ENCODE assay signal across 21 cellular contexts in the genomic region with DNA sequence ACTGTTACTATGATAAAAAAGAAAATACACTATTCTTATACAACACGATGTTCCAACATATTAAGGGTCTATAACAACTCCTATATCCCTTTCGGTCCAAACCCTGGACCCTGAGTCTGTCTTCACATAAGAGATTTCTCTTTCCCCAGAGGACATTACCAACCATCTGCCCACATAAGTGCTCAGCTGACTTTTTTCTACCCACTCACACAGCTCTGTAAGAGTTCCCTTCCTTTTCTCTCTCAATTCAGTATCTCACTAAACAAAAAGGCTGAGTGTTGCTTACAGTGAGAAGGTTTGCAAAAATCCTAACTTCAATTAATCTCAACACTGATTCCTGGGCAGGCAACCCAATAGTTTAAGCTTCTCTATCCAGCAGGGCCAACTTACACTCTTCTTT. TPM values are rescaled to one million over a fixed set of nuclear protein-coding genes. Genes with fewer than 3 reads are reported as not detected.
"Had no signal": no experiment of that assay in that cellular context is flagged by ENCODE, and none has a peak within 500 bp of the region (broad histone marks: within the 10 kb centered on the region; RNA-seq: fewer than 3 reads in every experiment).

No MANE protein-coding gene starts in this region.

- H3K36me3 Mint-ChIP-seq: T-cell had no signal

- H3K4me3 Mint-ChIP-seq: activated B cell treated with CpG ODN at 0.5 μM for 24 hours; activated CD4-positive, alpha-beta T cell treated with anti-CD3 and anti-CD28 coated beads, Interleukin-2, amount 10 ng/mL, durations not matched to agents 24 days and 14 days; activated CD8-positive, alpha-beta T cell treated with anti-CD3 and anti-CD28 coated beads, Interleukin-2, amount 10 ng/mL, durations not matched to agents 7 days and 5 days; activated T-cell treated with anti-CD3 and anti-CD28 coated beads, Interleukin-2, amount 50 U/mL, for 24 hours; nephron; T-cell had no signal

- H3K4me1 Mint-ChIP-seq: activated B cell treated with CpG ODN at 0.5 μM for 24 hours; activated CD4-positive, alpha-beta T cell treated with anti-CD3 and anti-CD28 coated beads, Interleukin-2, amount 10 ng/mL, durations not matched to agents 24 days and 14 days; T-cell had no signal

- H3K27ac ChIP-seq: esophagus squamous epithelium, hepatocyte, thyroid gland had no signal

- H3K9me3 ChIP-seq: esophagus squamous epithelium, thyroid gland had no signal

- H3K4me3 ChIP-seq: esophagus squamous epithelium, hepatocyte, thyroid gland had no signal

- DNase-seq: activated B cell treated with CpG ODN at 0.5 μM for 24 hours; activated CD4-positive, alpha-beta T cell treated with anti-CD3 and anti-CD28 coated beads, Interleukin-2, amount 10 ng/mL, durations not matched to agents 24 days and 14 days; activated CD8-positive, alpha-beta T cell treated with anti-CD3 and anti-CD28 coated beads, Interleukin-2, amount 10 ng/mL, durations not matched to agents 7 days and 5 days; activated naive CD4-positive, alpha-beta T cell treated with anti-CD3 and anti-CD28 coated beads, Interleukin-2, amount 50 U/mL, for 16 hours; activated T-cell treated with anti-CD3 and anti-CD28 coated beads, Interleukin-2, amount 50 U/mL, for 24 hours; dermis blood vessel endothelial cell; effector memory CD4-positive, alpha-beta T cell; esophagus squamous epithelium; islet precursor cell; left colon; midbrain; posterior cingulate gyrus; retina; stimulated activated CD4-positive, alpha-beta T cell treated with anti-CD3 and anti-CD28 coated beads, Interleukin-12 subunit alpha, Interleukin-12 subunit beta, amount 100 ng/mL, for 4 hours; stimulated activated CD4-positive, alpha-beta T cell treated with anti-CD3 and anti-CD28 coated beads, Interleukin-1b, Interleukin-23, amount 100 ng/mL, for 48 hours; stimulated activated CD8-positive, alpha-beta memory T cell treated with anti-CD3 and anti-CD28 coated beads, Interleukin-4, amount 100 ng/mL, for 48 hours; stimulated activated naive CD4-positive, alpha-beta T cell; T-cell; thyroid gland had no signal

- H3K36me3 ChIP-seq: thyroid gland had no signal

- H3K27me3 ChIP-seq: esophagus squamous epithelium, hepatocyte, thyroid gland had no signal

- ATAC-seq: activated CD8-positive, alpha-beta T cell treated with anti-CD3 and anti-CD28 coated beads, Interleukin-2, amount 10 ng/mL, durations not matched to agents 7 days and 5 days; left colon; T-cell had no signal

- H3K9me3 Mint-ChIP-seq: activated B cell treated with CpG ODN at 0.5 μM for 24 hours; activated CD4-positive, alpha-beta T cell treated with anti-CD3 and anti-CD28 coated beads, Interleukin-2, amount 10 ng/mL, durations not matched to agents 24 days and 14 days; activated T-cell treated with anti-CD3 and anti-CD28 coated beads, Interleukin-2, amount 50 U/mL, for 24 hours; nephron; T-cell had no signal

- H3K27ac Mint-ChIP-seq: activated B cell treated with CpG ODN at 0.5 μM for 24 hours; activated CD4-positive, alpha-beta T cell treated with anti-CD3 and anti-CD28 coated beads, Interleukin-2, amount 10 ng/mL, durations not matched to agents 24 days and 14 days; activated CD8-positive, alpha-beta T cell treated with anti-CD3 and anti-CD28 coated beads, Interleukin-2, amount 10 ng/mL, durations not matched to agents 7 days and 5 days; activated T-cell treated with anti-CD3 and anti-CD28 coated beads, Interleukin-2, amount 50 U/mL, for 24 hours; nephron; T-cell had no signal

RNA-seq across cellular contexts. Expression of gene ITGB5, which starts 30.5 kb away (rescaled TPM):
- total RNA-seq: activated B cell treated with CpG ODN at 0.5 μM for 24 hours; activated CD8-positive, alpha-beta T cell treated with anti-CD3 and anti-CD28 coated beads, Interleukin-2, amount 10 ng/mL, durations not matched to agents 7 days and 5 days had no signal
